In genomic region chr13:29508874-29509249, GRCh38 we compare ENCODE assay signal across 15 cellular contexts.
DNase-seq lines count a peak whose midpoint lies in the region; ATAC-seq, FAIRE-seq and TF ChIP-seq lines count a peak whose summit lies in the region.
"Had no signal": no experiment of that assay in that cellular context is flagged by ENCODE, and none has a peak within 500 bp of the region (broad histone marks: within the 10 kb centered on the region; RNA-seq: fewer than 3 reads in every experiment).

No MANE protein-coding gene starts in this region.

- no peak overlapping the region for H2AK5ac ChIP-seq in H1 (ENCODE audit: low read depth, low read length)

- H3K23ac ChIP-seq in H1 (ENCODE audit: insufficient read length), result no peak overlapping the region

- peaks cover 0 to 6% of the 10 kb centered on the region in 2 experiments for H4K20me1 ChIP-seq in H1 (replicated peaks in 1 of 2; ENCODE audit: control insufficient read depth in 1 of 2, insufficient read depth in 2 of 2, low read length in 2 of 2)

- no peaks in the 10 kb centered on the region for H3K9me3 ChIP-seq in H1 (ENCODE audit: insufficient read depth in 2 of 2, low read depth in 1 of 2, low read length in 1 of 2)
- H3K9me3 ChIP-seq: adrenal gland, mucosa of descending colon, neutrophil, transverse colon had no signal

- WGBS in H1 (ENCODE audit: extremely low coverage in 1 of 2, insufficient coverage in 1 of 2, insufficient read length in 1 of 2, insufficient replicate concordance in 2 of 2, low coverage in 1 of 2, low lambda C conversion rate in 2 of 2, missing lambda C conversion rate in 1 of 2), 2 experiments, result 86% methylated on average over 4 of the region's 4 CpGs; no CpG with 5 or more reads in 1 of the 2 experiments

- no peak overlapping the region for H2BK5ac ChIP-seq in H1 (ENCODE audit: low read depth, low read length)

- H4K5ac ChIP-seq in H1 (ENCODE audit: insufficient read length, low read depth, low read length), result no peak overlapping the region

- no peak overlapping the region for H4K91ac ChIP-seq in H1 (replicated peaks; ENCODE audit: insufficient read length, low read length)

- TF ChIP-seq POLR2A in H1 (IDR thresholded peaks at IDR 0.05; ENCODE audit: control extremely low read depth in 1 of 2, low read depth in 2 of 2, low read length in 2 of 2), result no peak

- H2BK120ac ChIP-seq in H1 (replicated peaks; ENCODE audit: low read depth, low read length), result no peak overlapping the region

- H3K4me3 ChIP-seq in H1 (ENCODE audit: extremely low read depth in 1 of 4, insufficient read depth in 2 of 4, low read depth in 3 of 4, low read length in 4 of 4), result no peak overlapping the region
- H3K4me3 ChIP-seq: adrenal gland, mucosa of descending colon, transverse colon had no signal

- no peak overlapping the region for H3K27ac ChIP-seq in H1 (ENCODE audit: low read depth, low read length)
- H3K27ac ChIP-seq: adrenal gland, neutrophil, transverse colon had no signal

- no peak overlapping the region for H3K4me3 Mint-ChIP-seq in activated CD8-positive, alpha-beta memory T cell treated with anti-CD3 and anti-CD28 coated beads, Interleukin-2, amount 10 ng/mL, durations not matched to agents 7 days and 5 days
- H3K4me3 Mint-ChIP-seq in HFFc6 (no peak overlapping the region), progenitor cell of endocrine pancreas (ENCODE audit: low read depth) (no peak overlapping the region)
- H3K4me3 Mint-ChIP-seq: stimulated activated memory B cell treated with anti-CD40 and anti-IgM and Interleukin-4, amounts not matched to agents 10 μg/mL and 1 μg/mL and 100 μg/mL, for 72 hours; T-helper 1 cell treated with Interleukin-12 subunit alpha and Interleukin-12 subunit beta and Interleukin-4 antibody, amounts not matched to agents 30 μg/mL and 1 μg/mL, for 36 hours had no signal

- H3K14ac ChIP-seq in H1 (ENCODE audit: insufficient read length), result no peak overlapping the region

- no peak overlapping the region for H3K18ac ChIP-seq in H1 (ENCODE audit: extremely low read depth, low read length)

- H2BK12ac ChIP-seq in H1 (ENCODE audit: low read depth, low read length), result no peak overlapping the region

- no peak overlapping the region for H3K9ac ChIP-seq in H1 (replicated peaks in 1 of 4; ENCODE audit: extremely low read depth in 1 of 4, low read depth in 3 of 4, low read length in 3 of 4)

- peaks cover 15% of the 10 kb centered on the region for H3K4me1 Mint-ChIP-seq in activated CD8-positive, alpha-beta memory T cell treated with anti-CD3 and anti-CD28 coated beads, Interleukin-2, amount 10 ng/mL, durations not matched to agents 7 days and 5 days
- peaks cover 64% of the 10 kb centered on the region for H3K4me1 Mint-ChIP-seq in HFFc6 (ENCODE audit: low read depth)
- H3K4me1 Mint-ChIP-seq in progenitor cell of endocrine pancreas (ENCODE audit: low read depth), result peaks cover 10% of the 10 kb centered on the region
- H3K4me1 Mint-ChIP-seq: stimulated activated memory B cell treated with anti-CD40 and anti-IgM and Interleukin-4, amounts not matched to agents 10 μg/mL and 1 μg/mL and 100 μg/mL, for 72 hours had no signal

- no peak overlapping the region for H2BK15ac ChIP-seq in H1 (ENCODE audit: low read length)

- no peaks in the 10 kb centered on the region for H3K79me2 ChIP-seq in H1 (ENCODE audit: control insufficient read depth in 1 of 2, insufficient read depth in 2 of 2, low read length in 2 of 2)

- H3K79me1 ChIP-seq in H1 (ENCODE audit: low read depth, low read length), result no peaks in the 10 kb centered on the region; the same call in 1 of the 2 replicates

- H2BK20ac ChIP-seq in H1 (ENCODE audit: low read length), result no peak overlapping the region

- peaks cover 11% of the 10 kb centered on the region for H3K36me3 Mint-ChIP-seq in activated CD8-positive, alpha-beta memory T cell treated with anti-CD3 and anti-CD28 coated beads, Interleukin-2, amount 10 ng/mL, durations not matched to agents 7 days and 5 days
- H3K36me3 Mint-ChIP-seq in HFFc6 (ENCODE audit: low read depth), result peaks cover 42% of the 10 kb centered on the region
- H3K36me3 Mint-ChIP-seq in progenitor cell of endocrine pancreas (ENCODE audit: insufficient read depth), result peaks cover 6% of the 10 kb centered on the region

- H3K27me3 Mint-ChIP-seq in activated CD8-positive, alpha-beta memory T cell treated with anti-CD3 and anti-CD28 coated beads, Interleukin-2, amount 10 ng/mL, durations not matched to agents 7 days and 5 days, result peaks cover 3% of the 10 kb centered on the region
- H3K27me3 Mint-ChIP-seq in HFFc6 (ENCODE audit: insufficient read depth) (peaks cover 15% of the 10 kb centered on the region), progenitor cell of endocrine pancreas (peaks cover 6% of the 10 kb centered on the region)

- CTCF ChIA-PET in activated CD8-positive, alpha-beta memory T cell treated with anti-CD3 and anti-CD28 coated beads, Interleukin-2, amount 10 ng/mL, durations not matched to agents 7 days and 5 days (lab: Charles Lee), result interaction anchor here (0.7 to 4.7 kb wide), 28 partner anchors 10 to 623 kb away, joined by 3 to 54 read pairs (median 5); partner anchors contain the start of gene SLC7A1
- CTCF ChIA-PET in H1 (lab: Charles Lee; ENCODE audit: partially characterized antibody), result interaction anchor here (0.6 to 17.8 kb wide), 33 partner anchors 9 to 747 kb away, joined by 3 to 210 read pairs (median 6); no protein-coding TSS in a partner anchor

- H3K56ac ChIP-seq in H1 (replicated peaks; ENCODE audit: insufficient read length, low read depth, low read length), result no peak overlapping the region

- H3K4ac ChIP-seq in H1 (replicated peaks; ENCODE audit: insufficient read length, low read depth, low read length), result no peak overlapping the region

- no peak for TF ChIP-seq RAD21 in H1 (IDR thresholded peaks at IDR 0.05 in 1 of 2, conservative IDR thresholded peaks at IDR 0.05 in 1 of 2; ENCODE audit: low read depth in 2 of 2, low read length in 2 of 2)

- TF ChIP-seq CTCF in HFFc6 (IDR thresholded peaks at IDR 0.05) (no peak), H1 (IDR thresholded peaks at IDR 0.05; ENCODE audit: control extremely low read depth in 1 of 3, insufficient read depth in 1 of 3, low read depth in 1 of 3, low read length in 3 of 3) (no peak), progenitor cell of endocrine pancreas (IDR thresholded peaks at IDR 0.05; ENCODE audit: unreplicated experiment) (no peak)

- peak overlapping the region; percentile 14 for H3K27ac Mint-ChIP-seq in activated CD8-positive, alpha-beta memory T cell treated with anti-CD3 and anti-CD28 coated beads, Interleukin-2, amount 10 ng/mL, durations not matched to agents 7 days and 5 days
- peak overlapping the region; percentile 56 for H3K27ac Mint-ChIP-seq in HFFc6
- peak overlapping the region; percentile 50 for H3K27ac Mint-ChIP-seq in progenitor cell of endocrine pancreas
- H3K27ac Mint-ChIP-seq: stimulated activated memory B cell treated with anti-CD40 and anti-IgM and Interleukin-4, amounts not matched to agents 10 μg/mL and 1 μg/mL and 100 μg/mL, for 72 hours; T-helper 1 cell treated with Interleukin-12 subunit alpha and Interleukin-12 subunit beta and Interleukin-4 antibody, amounts not matched to agents 30 μg/mL and 1 μg/mL, for 36 hours had no signal

- H4K8ac ChIP-seq in H1 (ENCODE audit: extremely low read depth, insufficient read depth, low read length), result no peak overlapping the region

- H3K27me3 ChIP-seq in H1 (replicated peaks in 1 of 4; ENCODE audit: control insufficient read depth in 3 of 4, extremely low read depth in 1 of 4, insufficient read depth in 3 of 4, low read length in 3 of 4), result no peaks in the 10 kb centered on the region

- no peak overlapping the region for H3K4me2 ChIP-seq in H1 (ENCODE audit: insufficient read depth in 1 of 2, low read depth in 2 of 2, low read length in 2 of 2)

- H3K36me3 ChIP-seq in H1 (ENCODE audit: control insufficient read depth in 2 of 4, insufficient read depth in 4 of 4, low read length in 3 of 4), result peaks cover 0 to 12% (median 10%) of the 10 kb centered on the region in 4 experiments; a peak in 6 of 8 replicates
- H3K36me3 ChIP-seq: adrenal gland, transverse colon had no signal

- H3K4me1 ChIP-seq in H1 (replicated peaks in 1 of 4; ENCODE audit: control insufficient read depth in 3 of 4, insufficient read depth in 4 of 4, low read length in 3 of 4), result no peaks in the 10 kb centered on the region

- H3K23me2 ChIP-seq in H1 (ENCODE audit: low read depth, low read length), result no peaks in the 10 kb centered on the region

- no peak for TF ChIP-seq EP300 in H1 (IDR thresholded peaks at IDR 0.05; ENCODE audit: borderline replicate concordance in 1 of 2, low read depth in 2 of 2, low read length in 2 of 2)

- no peak overlapping the region for H2AFZ ChIP-seq in H1 (ENCODE audit: low read length)

- POLR2A ChIA-PET in H1 (lab: Charles Lee; ENCODE audit: partially characterized antibody), result interaction anchor here (0.6 to 4.2 kb wide), 8 partner anchors 10 to 340 kb away, joined by 3 to 23 read pairs (median 4); partner anchors contain the start of gene SLC7A1

- no peak for FAIRE-seq in H1 (lab: Jason Lieb, UNC)
- FAIRE-seq: D721Med had no signal

- H3K9me3 Mint-ChIP-seq in activated CD8-positive, alpha-beta memory T cell treated with anti-CD3 and anti-CD28 coated beads, Interleukin-2, amount 10 ng/mL, durations not matched to agents 7 days and 5 days (ENCODE audit: low read depth), result no peaks in the 10 kb centered on the region
- no peaks in the 10 kb centered on the region for H3K9me3 Mint-ChIP-seq in HFFc6
- no peaks in the 10 kb centered on the region for H3K9me3 Mint-ChIP-seq in progenitor cell of endocrine pancreas (ENCODE audit: low read depth)
- H3K9me3 Mint-ChIP-seq: stimulated activated memory B cell treated with anti-CD40 and anti-IgM and Interleukin-4, amounts not matched to agents 10 μg/mL and 1 μg/mL and 100 μg/mL, for 72 hours; T-helper 1 cell treated with Interleukin-12 subunit alpha and Interleukin-12 subunit beta and Interleukin-4 antibody, amounts not matched to agents 30 μg/mL and 1 μg/mL, for 36 hours had no signal

- DNase-seq in activated CD8-positive, alpha-beta memory T cell treated with anti-CD3 and anti-CD28 coated beads, Interleukin-2, amount 10 ng/mL, durations not matched to agents 7 days and 5 days, result no peak
- DNase-seq in activated CD8-positive, alpha-beta memory T cell treated with anti-CD3 and anti-CD28 coated beads, Interleukin-2, amount 50 U/mL, for 48 hours, result no peak
- DNase-seq in HFFc6 (no peak), H1 (ENCODE audit: low read depth in 1 of 2, low spot score in 2 of 2) (no peak), progenitor cell of endocrine pancreas (ENCODE audit: low spot score, unreplicated experiment) (no peak), foreskin melanocyte (no peak), putamen (ENCODE audit: low spot score) (no peak)

- no peak for ATAC-seq in activated CD8-positive, alpha-beta memory T cell treated with anti-CD3 and anti-CD28 coated beads, Interleukin-2, amount 10 ng/mL, durations not matched to agents 7 days and 5 days
- ATAC-seq in HG02610 (IDR thresholded peaks at IDR 0.05; ENCODE audit: unreplicated experiment), result no peak

TF ChIP-seq in H1, 55 proteins besides CTCF, POLR2A, EP300 and RAD21:
- TF ChIP-seq HDAC2 (IDR thresholded peaks at IDR 0.05; ENCODE audit: borderline replicate concordance in 1 of 2, low read depth in 2 of 2, low read length in 2 of 2) (no peak), ASH2L (IDR thresholded peaks at IDR 0.05; ENCODE audit: low read length) (no peak), CHD2 (IDR thresholded peaks at IDR 0.05; ENCODE audit: low read length) (no peak), POLR2AphosphoS5 (IDR thresholded peaks at IDR 0.05; ENCODE audit: low read depth, low read length) (peak; percentile 41; the same call in 1 of the 2 replicates)
TF ChIP-seq in H1: peak in this region for 1.
